8 cellular contexts compared by ENCODE assay signal in the genomic region with DNA sequence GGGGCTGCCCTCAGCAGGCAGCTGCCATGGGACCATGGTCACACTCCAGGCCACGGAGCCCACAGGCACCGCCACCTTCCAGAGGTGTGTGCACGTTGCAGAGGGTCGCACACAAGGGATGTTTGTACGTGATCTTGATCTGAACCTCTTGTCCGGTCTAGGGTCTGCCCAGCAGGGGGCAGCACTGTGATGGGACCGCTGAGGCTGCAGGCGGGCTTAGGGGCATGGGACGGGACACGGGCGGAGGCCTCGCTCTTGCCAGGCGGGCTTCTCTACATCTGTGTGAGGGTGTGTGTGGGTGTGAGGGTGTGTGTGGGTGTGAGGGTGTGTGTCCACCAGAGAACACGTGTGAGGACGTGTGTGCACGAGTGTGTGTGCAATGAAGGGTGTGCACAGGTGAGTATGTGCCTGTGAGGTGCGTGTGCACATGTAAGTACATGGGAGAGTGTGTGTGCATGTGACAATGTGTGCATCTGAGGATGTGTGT. TPM values are rescaled to one million over a fixed set of nuclear protein-coding genes. Genes with fewer than 3 reads are reported as not detected.
DNase-seq lines count a peak whose midpoint lies in the region; ATAC-seq, FAIRE-seq and TF ChIP-seq lines count a peak whose summit lies in the region.

No MANE protein-coding gene starts in this region.

- H3K36me3 ChIP-seq in RWPE2 (ENCODE audit: low read depth) = no peaks in the 10 kb centered on the region
- no peaks in the 10 kb centered on the region for H3K36me3 ChIP-seq in iPS DF 6.9 (ENCODE audit: control insufficient read depth, insufficient read depth, low read length)

- no peaks in the 10 kb centered on the region for H3K9me3 ChIP-seq in RWPE2 (ENCODE audit: severe bottlenecking)
- no peaks in the 10 kb centered on the region for H3K9me3 ChIP-seq in iPS DF 6.9 (ENCODE audit: control insufficient read depth, insufficient read depth, low read length)

- CTCF ChIA-PET in activated naive CD4-positive, alpha-beta T cell treated with anti-CD3 and anti-CD28 coated beads for 36 hours (lab: Charles Lee) = interaction anchor here (0.6 to 1.5 kb wide), 6 partner anchors 14 to 402 kb away, joined by 3 to 4 read pairs (median 3); no protein-coding TSS in a partner anchor

- ATAC-seq in RWPE2 (ENCODE audit: low read depth) (no peak), GM21447 (IDR thresholded peaks at IDR 0.05; ENCODE audit: unreplicated experiment) (no peak)

- H3K4me1 Mint-ChIP-seq in activated naive CD4-positive, alpha-beta T cell treated with anti-CD3 and anti-CD28 coated beads for 36 hours (ENCODE audit: low read depth) = peaks cover 4% of the 10 kb centered on the region

- FAIRE-seq in GM12891 (lab: Jason Lieb, UNC) = peak; percentile 74

- H3K9me3 Mint-ChIP-seq in activated naive CD4-positive, alpha-beta T cell treated with anti-CD3 and anti-CD28 coated beads for 36 hours = no peaks in the 10 kb centered on the region

- no peak overlapping the region for H3K27ac ChIP-seq in RWPE2 (ENCODE audit: poor library complexity, severe bottlenecking)
- no peak overlapping the region for H3K27ac ChIP-seq in iPS DF 6.9 (ENCODE audit: low read length)

- peak; percentile 25 for TF ChIP-seq CTCF in RWPE2 (IDR thresholded peaks at IDR 0.05; ENCODE audit: poor library complexity, severe bottlenecking)

- H3K36me3 Mint-ChIP-seq in activated naive CD4-positive, alpha-beta T cell treated with anti-CD3 and anti-CD28 coated beads for 36 hours (ENCODE audit: low read depth) = no peaks in the 10 kb centered on the region

- no peak overlapping the region for H3K4me3 Mint-ChIP-seq in activated naive CD4-positive, alpha-beta T cell treated with anti-CD3 and anti-CD28 coated beads for 36 hours

- H3K4me3 ChIP-seq in RWPE2 (ENCODE audit: severe bottlenecking) = no peak overlapping the region
- H3K4me3 ChIP-seq in iPS DF 6.9 (ENCODE audit: low read length) = no peak overlapping the region

- intact Hi-C loops in activated naive CD4-positive, alpha-beta T cell treated with anti-CD3 and anti-CD28 coated beads for 36 hours (cut with micrococcal nuclease) = loop anchor here (2.0 kb wide), 2 partner anchors 318 to 402 kb away; no protein-coding TSS in a partner anchor

- TF ChIP-seq POLR2A in GM12891 (IDR thresholded peaks at IDR 0.05; ENCODE audit: low read depth, low read length) = no peak

- no CpG with 5 or more reads among the region's 17 CpGs for WGBS in iPS DF 6.9 (ENCODE audit: insufficient coverage, insufficient read length)

- H3K27me3 ChIP-seq in RWPE2 (ENCODE audit: insufficient read depth, poor library complexity, severe bottlenecking) (no peaks in the 10 kb centered on the region), iPS DF 6.9 (ENCODE audit: control insufficient read depth, insufficient read depth, low read length) (no peaks in the 10 kb centered on the region)

- H3K27ac Mint-ChIP-seq in activated naive CD4-positive, alpha-beta T cell treated with anti-CD3 and anti-CD28 coated beads for 36 hours = no peak overlapping the region

- DNase-seq in GM12891 (ENCODE audit: insufficient read length, low spot score) (peak; percentile 62), RWPE2 (ENCODE audit: low spot score) (no peak), iPS DF 6.9 (ENCODE audit: low read depth, low spot score) (peak; percentile 75), dedifferentiated amniotic fluid mesenchymal stem cell (ENCODE audit: extremely low spot score) (no peak), DMS79 (lab: John Stamatoyannopoulos, UW) (no peak)
- DNase-seq in activated naive CD4-positive, alpha-beta T cell treated with anti-CD3 and anti-CD28 coated beads for 36 hours = peak; percentile 82
- peak; percentile 52 for DNase-seq in stimulated activated CD4-positive, alpha-beta T cell treated with anti-CD3 and anti-CD28 coated beads, Interleukin-2, amount 100 ng/mL, for 4 hours (ENCODE audit: low read depth)

- no peaks in the 10 kb centered on the region for H3K27me3 Mint-ChIP-seq in activated naive CD4-positive, alpha-beta T cell treated with anti-CD3 and anti-CD28 coated beads for 36 hours (ENCODE audit: low read depth)

- no peaks in the 10 kb centered on the region for H3K4me1 ChIP-seq in RWPE2 (ENCODE audit: insufficient read depth, poor library complexity, severe bottlenecking)
- H3K4me1 ChIP-seq in iPS DF 6.9 (ENCODE audit: control insufficient read depth, insufficient read depth, low read length) = peaks cover 4% of the 10 kb centered on the region

TF ChIP-seq in GM12891, 5 proteins besides CTCF, POLR2A, EP300 and RAD21:
- TF ChIP-seq SPI1 (IDR thresholded peaks at IDR 0.05; ENCODE audit: low read depth, low read length) (no peak), TAF1 (IDR thresholded peaks at IDR 0.05; ENCODE audit: low read depth, low read length) (no peak), PAX5 (IDR thresholded peaks at IDR 0.05; ENCODE audit: insufficient read depth, low read length, severe bottlenecking) (no peak), POLR2AphosphoS5 (IDR thresholded peaks at IDR 0.05; ENCODE audit: low read depth, low read length) (no peak), POU2F2 (IDR thresholded peaks at IDR 0.05; ENCODE audit: low read depth, low read length) (no peak)

RNA-seq across cellular contexts. Expression of gene CACNA1I, which starts 52.4 kb away (rescaled TPM):
- polyA plus RNA-seq in GM12891 (2012; ENCODE audit: low read depth, missing spikeins) = not detected
- total RNA-seq in activated naive CD4-positive, alpha-beta T cell treated with anti-CD3 and anti-CD28 coated beads for 36 hours = under 1 TPM; 0.27 to 0.31 TPM

Comparison
In these comparisons a context has a peak if more than half of its experiments do, and no peak if none do; other contexts are left out.
1. DNase-seq: peak in GM12891 (single experiment), activated naive CD4-positive, alpha-beta T cell treated with anti-CD3 and anti-CD28 coated beads for 36 hours (single experiment), iPS DF 6.9 (single experiment) and stimulated activated CD4-positive, alpha-beta T cell treated with anti-CD3 and anti-CD28 coated beads, Interleukin-2, amount 100 ng/mL, for 4 hours (single experiment); none in RWPE2 (single experiment), dedifferentiated amniotic fluid mesenchymal stem cell (single experiment) and DMS79 (single experiment).